ENCODE assay signal across 25 cellular contexts in genomic region chr22:20292108-20292507, GRCh38.
"Had no signal": no experiment of that assay in that cellular context is flagged by ENCODE, and none has a peak within 500 bp of the region (broad histone marks: within the 10 kb centered on the region; RNA-seq: fewer than 3 reads in every experiment).

No MANE protein-coding gene starts in this region.

- H3K4me2 ChIP-seq: hepatocyte had no signal

- H3K4me3 ChIP-seq: colonic mucosa, esophagus squamous epithelium, gastroesophageal sphincter, heart left ventricle, hepatocyte, left lung, lower lobe of right lung, mucosa of descending colon had no signal

- H2AFZ ChIP-seq: hepatocyte had no signal

- ATAC-seq: effector memory CD8-positive, alpha-beta T cell; esophagus mucosa; gastroesophageal sphincter; heart left ventricle; left cardiac atrium; left lung; left ventricle myocardium superior; lower lobe of right lung; mucosa of descending colon had no signal

- H3K9me3 ChIP-seq: colonic mucosa, esophagus squamous epithelium, gastroesophageal sphincter, heart left ventricle, left lung, lower lobe of right lung, mucosa of descending colon had no signal

- H3K36me3 ChIP-seq: colonic mucosa, esophagus squamous epithelium, gastroesophageal sphincter, heart left ventricle, left lung, lower lobe of right lung had no signal

- DNase-seq: colonic mucosa; cortex of kidney; effector CD8-positive, alpha-beta T cell; effector memory CD8-positive, alpha-beta T cell; endodermal cell; erythroblast; esophagus squamous epithelium; foreskin fibroblast; foreskin melanocyte; heart left ventricle; hypothalamus; immature natural killer cell; islet precursor cell; kidney; kidney glomerular epithelial cell; left cardiac atrium; left lung; left ventricle myocardium superior; lower lobe of right lung; mesenchymal stem cell; mucosa of descending colon had no signal

- H3K27me3 ChIP-seq: colonic mucosa, hepatocyte had no signal

- H3K27ac ChIP-seq: colonic mucosa, epithelial cell of prostate, esophagus squamous epithelium, gastroesophageal sphincter, heart left ventricle, hepatocyte, left lung, lower lobe of right lung had no signal

- H3K4me1 ChIP-seq: colonic mucosa, esophagus squamous epithelium, gastroesophageal sphincter, heart left ventricle, left lung, lower lobe of right lung had no signal
